ENCODE assay signal across 20 cellular contexts in genomic region chr2:128610496-128610895, GRCh38.
DNase-seq lines count a peak whose midpoint lies in the region; FAIRE-seq and TF ChIP-seq lines count a peak whose summit lies in the region.
"Had no signal": no experiment of that assay in that cellular context is flagged by ENCODE, and none has a peak within 500 bp of the region (broad histone marks: within the 10 kb centered on the region; RNA-seq: fewer than 3 reads in every experiment).

No MANE protein-coding gene starts in this region.

- DNase-seq in CD14-positive monocyte (ENCODE audit: low spot score) (peak; percentile 8), kidney (peak; percentile 37), posterior vena cava (ENCODE audit: low spot score) (peak; percentile 74), suprapubic skin (ENCODE audit: low spot score in 2 of 2) (peak; percentile 16 to 35), C1 segment of cervical spinal cord (lab: John Stamatoyannopoulos, UW) (no peak), occipital lobe (lab: John Stamatoyannopoulos, UW) (no peak)
- DNase-seq: ACHN; BE2C; CD4-positive, alpha-beta memory T cell; DMS153; DMS79; GDM1; H9 had no signal

- H3K9me3 ChIP-seq in kidney (ENCODE audit: control insufficient read depth in 1 of 2, low read length in 2 of 2): no peaks in the 10 kb centered on the region
- H3K9me3 ChIP-seq in suprapubic skin: no peaks in the 10 kb centered on the region
- H3K9me3 ChIP-seq: BE2C had no signal

- H3K36me3 Mint-ChIP-seq in CD14-positive monocyte: no peaks in the 10 kb centered on the region
- H3K36me3 Mint-ChIP-seq: CD4-positive, alpha-beta memory T cell; IgD-negative memory B cell had no signal

- H3K27me3 Mint-ChIP-seq in CD14-positive monocyte (ENCODE audit: low read depth in 3 of 3): peaks cover 0 to 3% (median 2%) of the 10 kb centered on the region in 3 donors

- intact Hi-C loops in CD14-positive monocyte (cut with micrococcal nuclease): no loop called here
- intact Hi-C loops in kidney (cut with DNase I): no loop called here
- intact Hi-C loops in posterior vena cava (cut with DNase I): no loop called here

- WGBS in suprapubic skin: 94% methylated on average over 9 of the region's 9 CpGs

- no peaks in the 10 kb centered on the region for H3K36me3 ChIP-seq in kidney (ENCODE audit: control insufficient read depth in 1 of 2, insufficient read depth in 2 of 2, low read length in 2 of 2)
- no peaks in the 10 kb centered on the region for H3K36me3 ChIP-seq in suprapubic skin
- H3K36me3 ChIP-seq: BE2C had no signal

- no peak for TF ChIP-seq CTCF in CD14-positive monocyte (IDR thresholded peaks at IDR 0.05)
- no peak for TF ChIP-seq CTCF in kidney (IDR thresholded peaks at IDR 0.05; ENCODE audit: borderline replicate concordance, extremely low read depth, insufficient read depth)
- TF ChIP-seq CTCF in suprapubic skin (IDR thresholded peaks at IDR 0.05): no peak

- H3K9me3 Mint-ChIP-seq in CD14-positive monocyte: no peaks in the 10 kb centered on the region

- H3K27me3 ChIP-seq in suprapubic skin: no peaks in the 10 kb centered on the region
- H3K27me3 ChIP-seq: BE2C had no signal

- no peak overlapping the region for H3K27ac Mint-ChIP-seq in CD14-positive monocyte

- no peak for FAIRE-seq in kidney (lab: Jason Lieb, UNC)
- FAIRE-seq: A204.1, GM12892, GM19239, H1, HTR-8/SVneo had no signal

- TF ChIP-seq EP300 in suprapubic skin (IDR thresholded peaks at IDR 0.05): no peak

- no peak for TF ChIP-seq POLR2A in suprapubic skin (IDR thresholded peaks at IDR 0.05)

- H3K4me3 ChIP-seq in kidney (ENCODE audit: low read length in 2 of 2): no peak overlapping the region
- H3K4me3 ChIP-seq in suprapubic skin: no peak overlapping the region

- H3K4me1 ChIP-seq in kidney (ENCODE audit: control insufficient read depth in 1 of 2, insufficient read depth in 1 of 2, low read depth in 1 of 2, low read length in 2 of 2) (peaks cover 0 to 7% of the 10 kb centered on the region in 2 donors), suprapubic skin (peaks cover 9% of the 10 kb centered on the region)
- H3K4me1 ChIP-seq: BE2C had no signal

- no peak overlapping the region for H3K9ac ChIP-seq in kidney (ENCODE audit: low read length in 2 of 2)

- H3K27ac ChIP-seq in kidney (ENCODE audit: low read depth in 2 of 2, low read length in 2 of 2) (no peak overlapping the region), suprapubic skin (no peak overlapping the region)
- H3K27ac ChIP-seq: C4-2B had no signal

- no peak overlapping the region for H3K4me3 Mint-ChIP-seq in CD14-positive monocyte
- H3K4me3 Mint-ChIP-seq: CD4-positive, alpha-beta memory T cell; H9; IgD-negative memory B cell had no signal

- peaks cover 2% of the 10 kb centered on the region for H3K4me1 Mint-ChIP-seq in CD14-positive monocyte
- H3K4me1 Mint-ChIP-seq: CD4-positive, alpha-beta memory T cell; IgD-negative memory B cell had no signal

Comparison
In these comparisons a context has a peak if more than half of its experiments do, and no peak if none do; other contexts are left out.
1. DNase-seq: peak in CD14-positive monocyte (single experiment), kidney (single experiment), posterior vena cava (single experiment) and suprapubic skin (2 of 2); none in C1 segment of cervical spinal cord (0 of 14) and occipital lobe (single experiment).